Comparison of ENCODE assay signal across 23 cellular contexts in the genomic region with DNA sequence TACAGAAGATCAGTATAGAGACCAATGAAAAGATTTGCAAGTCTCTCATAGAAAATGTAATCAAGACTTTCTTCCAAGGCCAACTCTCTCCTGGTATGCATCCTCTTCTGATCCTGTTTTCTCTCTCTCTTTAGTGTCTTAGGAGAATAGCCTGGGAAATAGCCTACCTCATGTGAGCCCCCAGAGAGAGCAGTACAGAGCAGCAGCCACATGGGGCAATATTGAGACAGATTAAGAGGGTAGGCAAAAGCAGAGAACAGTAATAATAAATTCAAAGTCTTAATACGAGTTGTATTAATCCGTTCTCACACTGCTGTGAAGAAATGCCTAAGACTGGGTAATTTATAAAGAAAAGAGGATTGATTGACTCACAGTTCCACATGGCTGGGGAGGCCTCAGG.
DNase-seq lines count a peak whose midpoint lies in the region; ATAC-seq and TF ChIP-seq lines count a peak whose summit lies in the region.
"Had no signal": no experiment of that assay in that cellular context is flagged by ENCODE, and none has a peak within 500 bp of the region (broad histone marks: within the 10 kb centered on the region; RNA-seq: fewer than 3 reads in every experiment).

No MANE protein-coding gene starts in this region.

- CTCF ChIA-PET in BJ (lab: Yijun Ruan, JAX) (no interaction called here), PC-3 (lab: Charles Lee) (no interaction called here), RWPE1 (lab: Yijun Ruan, JAX) (interaction anchor here (0.7 kb wide), 1 partner anchor 670 kb away, joined by 3 read pairs; no protein-coding TSS in a partner anchor)

- intact Hi-C loops in PC-3 (cut with micrococcal nuclease): no loop called here

- no peak for DNase-seq in BJ (ENCODE audit: low read depth)
- peak; percentile 6 for DNase-seq in PC-3
- peak; percentile 3 for DNase-seq in fibroblast of mammary gland (ENCODE audit: low read depth)
- DNase-seq in cerebellar nuclear complex (lab: John Stamatoyannopoulos, UW): no peak
- DNase-seq in RWPE1 (ENCODE audit: low spot score): no peak
- DNase-seq: activated CD4-positive, alpha-beta T cell treated with anti-CD3 and anti-CD28 coated beads for 48 hours; activated naive CD4-positive, alpha-beta T cell treated with anti-CD3 and anti-CD28 coated beads, Interleukin-2, amount 10 ng/mL, durations not matched to agents 7 days and 5 days; amniotic stem cell; dermis blood vessel endothelial cell; DMS79; NCI-H1048; NCI-H187 treated with DMSO at 0.1 percent for 48 hours; NCI-H2227 treated with DMSO at 0.1 percent for 48 hours; sigmoid colon; stimulated activated CD4-positive, alpha-beta T cell treated with anti-CD3 and anti-CD28 coated beads, Interleukin-15, amount 100 ng/mL, for 24 hours; stimulated activated naive CD8-positive, alpha-beta T cell treated with anti-CD3 and anti-CD28 coated beads, Interleukin-15, Interleukin-2, amounts not matched to agents 100 U/mL and 50 U/mL, for 24 hours had no signal

- no TSS peak for BruUV-seq in PC-3 (replicated peaks; lab: Mats Ljungman, UMichigan)

- H3K4me2 ChIP-seq in PC-3 (ENCODE audit: low read length): no peak overlapping the region

- TF ChIP-seq CTCF in BJ (IDR thresholded peaks at IDR 0.05; ENCODE audit: insufficient read depth, low read depth, low read length): peak; percentile 29
- TF ChIP-seq CTCF in GM12873 (IDR thresholded peaks at IDR 0.05; ENCODE audit: insufficient read depth, low read depth, low read length, missing control alignments): peak; percentile 24
- TF ChIP-seq CTCF in PC-3 (conservative IDR thresholded peaks at IDR 0.05; ENCODE audit: low read depth, low read length): peak; percentile 26; the same call in 1 of the 2 replicates
- peak; percentile 14 for TF ChIP-seq CTCF in fibroblast of mammary gland (conservative IDR thresholded peaks at IDR 0.05; ENCODE audit: control insufficient read depth, insufficient read depth, low read depth, low read length)
- TF ChIP-seq CTCF in RWPE1 (conservative IDR thresholded peaks at IDR 0.05; ENCODE audit: low read depth): no peak

- no peak overlapping the region for H3K27ac ChIP-seq in PC-3 (ENCODE audit: low read length)
- no peak overlapping the region for H3K27ac ChIP-seq in RWPE1
- H3K27ac ChIP-seq: cardiac muscle cell, neutrophil, prostate gland, sigmoid colon, VCaP had no signal

- H3K9me3 ChIP-seq in PC-3 (ENCODE audit: low read length): no peaks in the 10 kb centered on the region
- H3K9me3 ChIP-seq: neutrophil, prostate gland had no signal

- H3K27me3 ChIP-seq in BJ (ENCODE audit: control insufficient read depth, insufficient read depth, low read length): no peaks in the 10 kb centered on the region
- peaks cover 27% of the 10 kb centered on the region for H3K27me3 ChIP-seq in PC-3 (ENCODE audit: low read length)
- H3K27me3 ChIP-seq: cardiac muscle cell, neutrophil, sigmoid colon had no signal

- ATAC-seq in PC-3: no peak
- no peak for ATAC-seq in HG02938 (IDR thresholded peaks at IDR 0.05; ENCODE audit: unreplicated experiment)
- no peak for ATAC-seq in HG03139 (IDR thresholded peaks at IDR 0.05; ENCODE audit: unreplicated experiment)
- ATAC-seq: stimulated activated naive CD8-positive, alpha-beta T cell treated with anti-CD3 and anti-CD28 coated beads, Interleukin-15, Interleukin-2, amounts not matched to agents 100 U/mL and 50 U/mL, for 24 hours had no signal

- no peaks in the 10 kb centered on the region for H3K79me2 ChIP-seq in PC-3 (ENCODE audit: low read length)

- no peaks in the 10 kb centered on the region for H3K4me1 ChIP-seq in PC-3 (ENCODE audit: insufficient read depth, low read length)
- H3K4me1 ChIP-seq: prostate gland, sigmoid colon had no signal

- H3F3A ChIP-seq in PC-3 (ENCODE audit: low read length, unreplicated experiment): no peaks in the 10 kb centered on the region

- H2AFZ ChIP-seq in PC-3 (ENCODE audit: low read length): no peak overlapping the region

- H3K9me2 ChIP-seq in PC-3 (replicated peaks; ENCODE audit: low read length): no peaks in the 10 kb centered on the region

- H3K36me3 ChIP-seq in BJ (ENCODE audit: control insufficient read depth, insufficient read depth, low read length): no peaks in the 10 kb centered on the region
- no peaks in the 10 kb centered on the region for H3K36me3 ChIP-seq in PC-3 (ENCODE audit: low read depth, low read length)
- H3K36me3 ChIP-seq: cardiac muscle cell, neutrophil, prostate gland, sigmoid colon had no signal

- H3K9ac ChIP-seq in PC-3 (ENCODE audit: low read length): no peak overlapping the region

- H4K20me1 ChIP-seq in PC-3 (ENCODE audit: low read length): no peaks in the 10 kb centered on the region

- POLR2A ChIA-PET in BJ (lab: Charles Lee): no interaction called here
- POLR2A ChIA-PET in PC-3 (lab: Charles Lee; ENCODE audit: unreplicated experiment): no interaction called here
- POLR2A ChIA-PET in RWPE1 (lab: Yijun Ruan, JAX; ENCODE audit: low non-redundant PET): no interaction called here

- H3K4me3 ChIP-seq in BJ (ENCODE audit: low read depth, low read length) (no peak overlapping the region), PC-3 (ENCODE audit: low read length) (no peak overlapping the region), fibroblast of mammary gland (ENCODE audit: control insufficient read depth, low read depth, low read length) (no peak overlapping the region)
- H3K4me3 ChIP-seq: cardiac muscle cell, prostate gland, sigmoid colon had no signal

Comparison
In these comparisons a context has a peak if more than half of its experiments do, and no peak if none do; other contexts are left out.
1. DNase-seq: peak in PC-3 (single experiment) and fibroblast of mammary gland (single experiment); none in BJ (single experiment), cerebellar nuclear complex (0 of 2) and RWPE1 (single experiment).